Comparison of ENCODE assay signal across 22 cellular contexts in genomic region chr6:41539204-41539603, GRCh38.
"Had no signal": no experiment of that assay in that cellular context is flagged by ENCODE, and none has a peak within 500 bp of the region (broad histone marks: within the 10 kb centered on the region; RNA-seq: fewer than 3 reads in every experiment).

No MANE protein-coding gene starts in this region.

- H3K4me1 ChIP-seq: SJSA1 had no signal

- H3K4me1 Mint-ChIP-seq: activated CD4-positive, alpha-beta T cell treated with anti-CD3 and anti-CD28 coated beads, Interleukin-2, amount 10 ng/mL, durations not matched to agents 24 days and 14 days; central memory CD8-positive, alpha-beta T cell had no signal

- H3K27ac ChIP-seq: SJSA1 had no signal

- H3K4me3 ChIP-seq: SJSA1 had no signal

- DNase-seq: activated CD4-positive, alpha-beta T cell treated with anti-CD3 and anti-CD28 coated beads for 1 hour; activated CD4-positive, alpha-beta T cell treated with anti-CD3 and anti-CD28 coated beads, Interleukin-2, amount 10 ng/mL, durations not matched to agents 24 days and 14 days; activated CD4-positive, alpha-beta T cell treated with anti-CD3 and anti-CD28 coated beads, Interleukin-2, amount 50 U/mL, for 48 hours; activated CD8-positive, alpha-beta memory T cell treated with anti-CD3 and anti-CD28 coated beads for 24 hours; activated gamma-delta T cell; activated naive CD4-positive, alpha-beta T cell treated with anti-CD3 and anti-CD28 coated beads for 36 hours; activated T-cell treated with anti-CD3 and anti-CD28 coated beads, Interleukin-2, amount 50 U/mL, for 48 hours; amygdala; NCI-H1105 treated with DMSO at 0.1 percent for 48 hours; NCI-H1436 treated with DMSO at 0.1 percent for 48 hours; NCI-H187; NCI-H2081; NCI-H69; SHP77; T-helper 9 cell had no signal

- H3K27ac Mint-ChIP-seq: activated CD4-positive, alpha-beta T cell treated with anti-CD3 and anti-CD28 coated beads, Interleukin-2, amount 10 ng/mL, durations not matched to agents 24 days and 14 days; activated naive CD4-positive, alpha-beta T cell treated with anti-CD3 and anti-CD28 coated beads for 36 hours; activated naive CD8-positive, alpha-beta T cell; activated T-helper 17 cell treated with anti-CD3 and anti-CD28 coated beads, Interleukin-2, amount 50 U/mL, for 72 hours; T-helper 1 cell treated with Interleukin-12 subunit alpha and Interleukin-12 subunit beta and Interleukin-4 antibody, amounts not matched to agents 30 μg/mL and 1 μg/mL, for 36 hours; WTC11 had no signal

- H3K27me3 ChIP-seq: SJSA1 had no signal

- H3K36me3 Mint-ChIP-seq: activated naive CD8-positive, alpha-beta T cell; brain; WTC11 had no signal

- H3K9me3 ChIP-seq: SJSA1 had no signal

- H3K9me3 Mint-ChIP-seq: activated CD4-positive, alpha-beta T cell treated with anti-CD3 and anti-CD28 coated beads, Interleukin-2, amount 10 ng/mL, durations not matched to agents 24 days and 14 days; activated naive CD4-positive, alpha-beta T cell treated with anti-CD3 and anti-CD28 coated beads for 36 hours; activated T-helper 17 cell treated with anti-CD3 and anti-CD28 coated beads, Interleukin-2, amount 50 U/mL, for 72 hours; central memory CD8-positive, alpha-beta T cell; T-helper 1 cell treated with Interleukin-12 subunit alpha and Interleukin-12 subunit beta and Interleukin-4 antibody, amounts not matched to agents 30 μg/mL and 1 μg/mL, for 36 hours; WTC11 had no signal

- H3K4me3 Mint-ChIP-seq: activated CD4-positive, alpha-beta T cell treated with anti-CD3 and anti-CD28 coated beads, Interleukin-2, amount 10 ng/mL, durations not matched to agents 24 days and 14 days; activated naive CD4-positive, alpha-beta T cell treated with anti-CD3 and anti-CD28 coated beads for 36 hours; activated naive CD8-positive, alpha-beta T cell; activated T-helper 17 cell treated with anti-CD3 and anti-CD28 coated beads, Interleukin-2, amount 50 U/mL, for 72 hours; brain; central memory CD8-positive, alpha-beta T cell; T-helper 1 cell treated with Interleukin-12 subunit alpha and Interleukin-12 subunit beta and Interleukin-4 antibody, amounts not matched to agents 30 μg/mL and 1 μg/mL, for 36 hours; WTC11 had no signal

- H3K27me3 Mint-ChIP-seq: central memory CD8-positive, alpha-beta T cell had no signal

- H3K36me3 ChIP-seq: SJSA1 had no signal
